ENCODE assay signal across 1 cellular context in the genomic region with DNA sequence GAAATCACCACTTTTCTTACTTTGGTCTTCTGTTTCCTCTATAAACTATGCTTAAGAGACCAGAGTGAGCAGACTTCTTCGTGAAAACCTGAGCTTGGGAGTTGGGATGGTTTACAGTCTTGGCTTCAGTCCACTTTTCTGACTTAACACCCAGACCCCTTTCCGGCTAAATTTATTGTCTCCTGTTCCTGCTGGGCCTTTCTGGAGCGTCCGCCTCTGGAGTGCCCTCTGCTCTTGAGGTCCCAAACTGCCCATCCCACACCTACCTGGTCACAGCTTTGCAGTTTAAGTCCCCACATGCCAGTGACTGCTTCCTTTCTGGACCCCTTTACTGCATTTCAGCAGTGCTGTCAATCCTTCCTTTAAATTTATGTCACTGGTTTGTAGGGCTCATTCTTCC.
A peak's percentile ranks its signal among the peaks of the same experiment; 100 is the strongest.
TF ChIP-seq lines count a peak whose summit lies in the region.

No MANE protein-coding gene starts in this region.

TF ChIP-seq in HEK293, 187 proteins besides CTCF, POLR2A, EP300 and RAD21 (continued from another document):
- TF ChIP-seq, protein P1, sequence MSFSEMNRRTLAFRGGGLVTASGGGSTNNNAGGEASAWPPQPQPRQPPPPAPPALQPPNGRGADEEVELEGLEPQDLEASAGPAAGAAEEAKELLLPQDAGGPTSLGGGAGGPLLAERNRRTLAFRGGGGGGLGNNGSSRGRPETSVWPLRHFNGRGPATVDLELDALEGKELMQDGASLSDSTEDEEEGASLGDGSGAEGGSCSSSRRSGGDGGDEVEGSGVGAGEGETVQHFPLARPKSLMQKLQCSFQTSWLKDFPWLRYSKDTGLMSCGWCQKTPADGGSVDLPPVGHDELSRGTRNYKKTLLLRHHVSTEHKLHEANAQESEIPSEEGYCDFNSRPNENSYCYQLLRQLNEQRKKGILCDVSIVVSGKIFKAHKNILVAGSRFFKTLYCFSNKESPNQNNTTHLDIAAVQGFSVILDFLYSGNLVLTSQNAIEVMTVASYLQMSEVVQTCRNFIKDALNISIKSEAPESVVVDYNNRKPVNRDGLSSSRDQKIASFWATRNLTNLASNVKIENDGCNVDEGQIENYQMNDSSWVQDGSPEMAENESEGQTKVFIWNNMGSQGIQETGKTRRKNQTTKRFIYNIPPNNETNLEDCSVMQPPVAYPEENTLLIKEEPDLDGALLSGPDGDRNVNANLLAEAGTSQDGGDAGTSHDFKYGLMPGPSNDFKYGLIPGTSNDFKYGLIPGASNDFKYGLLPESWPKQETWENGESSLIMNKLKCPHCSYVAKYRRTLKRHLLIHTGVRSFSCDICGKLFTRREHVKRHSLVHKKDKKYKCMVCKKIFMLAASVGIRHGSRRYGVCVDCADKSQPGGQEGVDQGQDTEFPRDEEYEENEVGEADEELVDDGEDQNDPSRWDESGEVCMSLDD (tag by site-specific recombination; IDR thresholded peaks at IDR 0.05) = no peak
- TF ChIP-seq IKZF3 (tag by site-specific recombination; IDR thresholded peaks at IDR 0.05) (peak; percentile 58; the same call in 1 of the 2 replicates), ZNF335 (tag by site-specific recombination; conservative IDR thresholded peaks at IDR 0.05) (0 out of 2 replicates have a peak, but pooled peaks have one; percentile 17), MEIS1 (CRISPR knock-in tag; IDR thresholded peaks at IDR 0.05; ENCODE audit: borderline replicate concordance) (no peak), BCL11B (tag by site-specific recombination; IDR thresholded peaks at IDR 0.05; ENCODE audit: low read depth) (no peak), ZIC2 (tag by site-specific recombination; IDR thresholded peaks at IDR 0.05) (peak; percentile 36; the same call in 1 of the 2 replicates)
- TF ChIP-seq, protein P2, sequence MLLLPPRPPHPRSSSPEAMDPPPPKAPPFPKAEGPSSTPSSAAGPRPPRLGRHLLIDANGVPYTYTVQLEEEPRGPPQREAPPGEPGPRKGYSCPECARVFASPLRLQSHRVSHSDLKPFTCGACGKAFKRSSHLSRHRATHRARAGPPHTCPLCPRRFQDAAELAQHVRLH (tag by site-specific recombination; IDR thresholded peaks at IDR 0.05) = no peak
